8 cellular contexts compared by ENCODE assay signal in the genomic region with DNA sequence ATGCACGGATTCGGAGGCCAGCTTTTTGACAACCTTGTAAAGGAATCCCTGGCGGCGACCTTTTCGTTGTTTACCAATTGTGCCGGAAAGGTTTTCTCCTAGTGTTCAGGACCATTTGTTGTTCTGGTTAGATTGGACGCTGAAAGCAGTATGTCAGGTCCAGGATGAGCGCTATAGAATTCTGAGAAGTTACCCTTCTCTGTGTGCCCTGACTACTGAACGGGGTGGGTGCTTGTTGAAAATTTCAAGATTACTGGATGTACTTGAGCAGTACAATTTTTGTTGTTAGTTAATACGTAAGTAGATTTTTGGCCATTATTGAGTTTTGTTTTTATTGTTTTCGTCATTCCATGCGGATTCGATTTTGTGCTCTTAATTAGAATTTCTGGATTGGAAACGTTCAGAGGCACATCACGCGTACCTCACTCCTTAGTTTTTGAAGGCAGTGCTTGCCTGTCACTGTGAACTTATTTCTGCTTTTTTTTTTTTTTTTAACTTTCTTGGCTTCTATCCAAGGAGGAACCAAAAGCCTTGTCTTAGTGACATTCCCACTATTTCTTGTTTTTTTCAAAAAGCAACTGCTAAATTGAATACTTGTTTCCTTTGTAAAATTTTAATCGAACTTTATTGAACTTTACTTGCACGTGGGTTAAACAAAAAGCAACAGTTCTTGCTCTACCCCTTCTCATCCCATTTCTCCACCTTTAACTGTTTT. TPM values are rescaled to one million over a fixed set of nuclear protein-coding genes. Genes with fewer than 3 reads are reported as not detected.
DNase-seq lines count a peak whose midpoint lies in the region; ATAC-seq and TF ChIP-seq lines count a peak whose summit lies in the region.

No MANE protein-coding gene starts in this region.

- TF ChIP-seq CTCF in WI38 (IDR thresholded peaks at IDR 0.05; ENCODE audit: low read depth, low read length) (no peak), heart right ventricle (IDR thresholded peaks at IDR 0.05) (no peak), sigmoid colon (IDR thresholded peaks at IDR 0.05) (peak in 1 of 4 experiments; percentile 12)

- H3K4me3 ChIP-seq in WI38 (ENCODE audit: low read depth, low read length) (peak overlapping the region; percentile 92), heart right ventricle (peak overlapping the region; percentile 70 to 99 (median 86)), sigmoid colon (peak overlapping the region; percentile 76 to 98 (median 92))

- H3K27me3 ChIP-seq in heart right ventricle = no peaks in the 10 kb centered on the region
- no peaks in the 10 kb centered on the region for H3K27me3 ChIP-seq in sigmoid colon

- TF ChIP-seq POLR2A in sigmoid colon (IDR thresholded peaks at IDR 0.05) = no peak

- 2% methylated on average over 18 of the region's 18 CpGs for WGBS in heart right ventricle, 2 donors
- WGBS in sigmoid colon, 2 donors = 1 to 2% methylated on average over 18 of the region's 18 CpGs

- peaks cover 3 to 31% (median 22%) of the 10 kb centered on the region in 9 donors for H3K4me1 ChIP-seq in heart right ventricle
- peaks cover 0 to 26% (median 18%) of the 10 kb centered on the region in 4 donors for H3K4me1 ChIP-seq in sigmoid colon

- H3K36me3 ChIP-seq in heart right ventricle = peaks cover 0 to 10% (median 0%) of the 10 kb centered on the region in 9 donors
- peaks cover 0 to 5% (median 0%) of the 10 kb centered on the region in 4 donors for H3K36me3 ChIP-seq in sigmoid colon

- peak overlapping the region; percentile 80 to 99 (median 96) for H3K27ac ChIP-seq in heart right ventricle
- H3K27ac ChIP-seq in sigmoid colon = peak overlapping the region; percentile 91 to 98 (median 94)

- DNase-seq in DMS 273 (lab: John Stamatoyannopoulos, UW; ENCODE audit: unreplicated experiment) (peak; percentile 40), DMS 273 treated with DMSO at 0.1 percent for 48 hours (lab: John Stamatoyannopoulos, UW) (no peak), heart right ventricle (no peak), sigmoid colon (no peak), HuH-7 (ENCODE audit: low spot score) (no peak), NCI-H187 treated with DMSO at 0.1 percent for 48 hours (lab: John Stamatoyannopoulos, UW) (no peak)

- peaks cover 0 to 4% (median 0%) of the 10 kb centered on the region in 11 donors for H3K9me3 ChIP-seq in heart right ventricle
- no peaks in the 10 kb centered on the region for H3K9me3 ChIP-seq in sigmoid colon

- intact Hi-C loops in heart right ventricle (cut with DNase I) (loop anchor here in 4 of 10 donors (5.0 to 10.0 kb wide), 4 partner anchors 51 to 177 kb away; partner anchors contain the start of gene KIZ (in 1 of the 4)), sigmoid colon (cut with DNase I) (loop anchor here (5.0 kb wide), 5 partner anchors 67 to 592 kb away; partner anchors contain the start of genes KIZ, NKX2-4 and RALGAPA2)

- no peak for TF ChIP-seq EP300 in sigmoid colon (IDR thresholded peaks at IDR 0.05)

- peak; percentile 5 for ATAC-seq in HG02973 (IDR thresholded peaks at IDR 0.05; ENCODE audit: unreplicated experiment)
- peak in 5 of 8 donors; percentile 1 to 33 (median 12) for ATAC-seq in heart right ventricle

RNA-seq across cellular contexts. Expression of gene XRN2, which starts 0.9 kb away (rescaled TPM):
- total RNA-seq in heart right ventricle = 10 to 100 TPM; 28.6 to 39.8 (median 32.1) TPM
- 10 to 100 TPM in 1 of 2 donors, 1 to 10 TPM in 1; 9.5 to 17.8 TPM for polyA plus RNA-seq in heart right ventricle
- 10 to 100 TPM; 53.5 to 79.8 (median 66.1) TPM for total RNA-seq in sigmoid colon
- 10 to 100 TPM; 21.0 to 31.4 (median 25.0) TPM for polyA plus RNA-seq in sigmoid colon
